In the genomic region with DNA sequence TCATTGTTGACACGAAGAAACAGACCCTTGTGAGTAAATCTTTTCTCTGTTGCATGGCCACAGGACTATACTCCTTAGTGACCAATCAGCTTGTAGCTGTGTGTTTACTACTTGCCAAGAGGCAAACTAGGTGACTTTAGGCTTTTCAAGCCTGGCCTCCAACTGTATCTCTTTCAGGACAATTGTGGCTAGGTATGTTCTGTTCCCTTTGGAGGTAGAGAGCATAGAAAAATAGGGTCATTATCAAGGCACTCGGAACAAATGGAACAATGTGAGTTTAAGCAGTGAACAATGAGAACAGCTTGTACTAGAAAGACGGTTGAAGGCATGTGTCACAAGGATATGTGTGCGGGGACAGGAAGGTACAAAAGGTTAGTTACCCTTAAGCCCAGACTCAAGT, we compare ENCODE assay signal across 20 cellular contexts. TPM values are rescaled to one million over a fixed set of nuclear protein-coding genes. Genes with fewer than 3 reads are reported as not detected.
DNase-seq lines count a peak whose midpoint lies in the region; ATAC-seq, FAIRE-seq and TF ChIP-seq lines count a peak whose summit lies in the region.
"Had no signal": no experiment of that assay in that cellular context is flagged by ENCODE, and none has a peak within 500 bp of the region (broad histone marks: within the 10 kb centered on the region; RNA-seq: fewer than 3 reads in every experiment).

No MANE protein-coding gene starts in this region.

- H3K27me3 ChIP-seq in right atrium auricular region: no peaks in the 10 kb centered on the region
- no peaks in the 10 kb centered on the region for H3K27me3 ChIP-seq in lower lobe of right lung (ENCODE audit: low read depth)
- no peaks in the 10 kb centered on the region for H3K27me3 ChIP-seq in upper lobe of right lung
- H3K27me3 ChIP-seq: BLaER1 had no signal

- H3K9me3 ChIP-seq in right atrium auricular region: no peaks in the 10 kb centered on the region
- no peaks in the 10 kb centered on the region for H3K9me3 ChIP-seq in lower lobe of right lung
- no peaks in the 10 kb centered on the region for H3K9me3 ChIP-seq in upper lobe of right lung
- H3K9me3 ChIP-seq in OCI-LY7 (ENCODE audit: low read length): no peaks in the 10 kb centered on the region
- H3K9me3 ChIP-seq: BLaER1, HAP-1 had no signal

- H3K79me2 ChIP-seq in OCI-LY7 (ENCODE audit: insufficient read depth, low read depth, low read length): no peaks in the 10 kb centered on the region

- POLR2A ChIA-PET in OCI-LY7 (lab: Charles Lee): interaction anchor here (0.5 kb wide), 1 partner anchor 1054 kb away, joined by 4 read pairs; no protein-coding TSS in a partner anchor

- no peaks in the 10 kb centered on the region for H3K9me2 ChIP-seq in OCI-LY7 (ENCODE audit: insufficient read depth, low read length)

- no peak overlapping the region for H3K27ac ChIP-seq in right atrium auricular region
- no peak overlapping the region for H3K27ac ChIP-seq in lower lobe of right lung
- H3K27ac ChIP-seq in upper lobe of right lung: no peak overlapping the region
- H3K27ac ChIP-seq in OCI-LY7 (ENCODE audit: low read depth, low read length, poor library complexity, severe bottlenecking): no peak overlapping the region
- H3K27ac ChIP-seq: BLaER1, GM23248, HL-60 had no signal

- no peaks in the 10 kb centered on the region for H3K36me3 ChIP-seq in right atrium auricular region
- peaks cover 47% of the 10 kb centered on the region for H3K36me3 ChIP-seq in lower lobe of right lung
- H3K36me3 ChIP-seq in upper lobe of right lung: peaks cover 18% of the 10 kb centered on the region
- H3K36me3 ChIP-seq in OCI-LY7 (ENCODE audit: insufficient read depth, low read length): peaks cover 10% of the 10 kb centered on the region; the same call in 1 of the 2 replicates
- H3K36me3 ChIP-seq: HAP-1 had no signal

- intact Hi-C loops in Right ventricle myocardium superior (cut with DNase I) (no loop called here), lower lobe of right lung (cut with DNase I) (no loop called here), upper lobe of right lung (cut with DNase I) (loop anchor here (10.0 kb wide), 1 partner anchor 52 kb away; the partner anchor contains the start of gene SLC46A2), OCI-LY7 (cut with micrococcal nuclease; ENCODE audit: unreplicated experiment) (no loop called here)

- H4K20me1 ChIP-seq in OCI-LY7 (ENCODE audit: insufficient read depth, low read length): no peaks in the 10 kb centered on the region
- H4K20me1 ChIP-seq: BLaER1 had no signal

- no peak for TF ChIP-seq POLR2A in GM12891 (IDR thresholded peaks at IDR 0.05; ENCODE audit: low read depth, low read length)

- CTCF ChIA-PET in OCI-LY7 (lab: Charles Lee; ENCODE audit: unreplicated experiment): interaction anchor here (1.3 kb wide), 1 partner anchor 61 kb away, joined by 4 read pairs; no protein-coding TSS in a partner anchor

- H3K4me1 ChIP-seq in right atrium auricular region (no peaks in the 10 kb centered on the region), lower lobe of right lung (peaks cover 36% of the 10 kb centered on the region), upper lobe of right lung (peaks cover 17% of the 10 kb centered on the region), OCI-LY7 (ENCODE audit: insufficient read depth, low read length, poor library complexity, severe bottlenecking) (peaks cover 5% of the 10 kb centered on the region)

- no peak for TF ChIP-seq CTCF in right atrium auricular region (IDR thresholded peaks at IDR 0.05)
- no peak for TF ChIP-seq CTCF in lower lobe of right lung (IDR thresholded peaks at IDR 0.05)
- no peak for TF ChIP-seq CTCF in upper lobe of right lung (IDR thresholded peaks at IDR 0.05)
- TF ChIP-seq CTCF in OCI-LY7 (conservative IDR thresholded peaks at IDR 0.05; ENCODE audit: low read length): no peak

- peak; percentile 42 for ATAC-seq in Right ventricle myocardium superior (ENCODE audit: poor library complexity)
- peak; percentile 6 to 22 for ATAC-seq in lower lobe of right lung
- ATAC-seq in upper lobe of right lung: peak; percentile 27

- no peak overlapping the region for H2AFZ ChIP-seq in OCI-LY7 (ENCODE audit: low read length)
- H2AFZ ChIP-seq: GM23248 had no signal

- no TSS peak for BruUV-seq in OCI-LY7 (replicated peaks; lab: Mats Ljungman, UMichigan)

- DNase-seq in Right ventricle myocardium superior (no peak), right atrium auricular region (ENCODE audit: low spot score) (no peak), GM12891 (ENCODE audit: insufficient read length, low spot score) (no peak), lower lobe of right lung (no peak), upper lobe of right lung (no peak), OCI-LY7 (ENCODE audit: low spot score) (no peak), T-helper 1 cell (no peak)
- DNase-seq: 8988T; Calu3; CD4-positive, alpha-beta memory T cell; DMS79 treated with DMSO at 0.1 percent for 48 hours; GF-D8; GM23248 had no signal

- peak; percentile 23 for FAIRE-seq in GM12891 (lab: Jason Lieb, UNC)

- no peak overlapping the region for H3K4me3 ChIP-seq in right atrium auricular region
- no peak overlapping the region for H3K4me3 ChIP-seq in lower lobe of right lung
- no peak overlapping the region for H3K4me3 ChIP-seq in upper lobe of right lung
- H3K4me3 ChIP-seq in OCI-LY7 (ENCODE audit: low read depth, low read length, poor library complexity, severe bottlenecking): no peak overlapping the region
- H3K4me3 ChIP-seq: BLaER1, GM23248, HAP-1 had no signal

- no peak overlapping the region for H3K4me2 ChIP-seq in OCI-LY7 (ENCODE audit: low read length)
- H3K4me2 ChIP-seq: BLaER1 had no signal

TF ChIP-seq in GM12891, 5 proteins besides CTCF, POLR2A, EP300 and RAD21:
- no peak for TF ChIP-seq POU2F2 (IDR thresholded peaks at IDR 0.05; ENCODE audit: low read depth, low read length)
- TF ChIP-seq SPI1 (IDR thresholded peaks at IDR 0.05; ENCODE audit: low read depth, low read length): no peak
- TF ChIP-seq POLR2AphosphoS5 (IDR thresholded peaks at IDR 0.05; ENCODE audit: low read depth, low read length): no peak
- no peak for TF ChIP-seq PAX5 (IDR thresholded peaks at IDR 0.05; ENCODE audit: insufficient read depth, low read length, severe bottlenecking)
- no peak for TF ChIP-seq TAF1 (IDR thresholded peaks at IDR 0.05; ENCODE audit: low read depth, low read length)

RNA-seq across cellular contexts. Expression of gene SLC46A2, which starts 48.1 kb away (rescaled TPM):
- not detected for total RNA-seq in Right ventricle myocardium superior
- total RNA-seq in right atrium auricular region: under 1 TPM in 1 of 2 donors, not detected in 1; 0.43 TPM
- polyA plus RNA-seq in GM12891 (2012; ENCODE audit: low read depth, missing spikeins): 0.03 TPM
- 13.7 TPM for total RNA-seq in lower lobe of right lung
- total RNA-seq in upper lobe of right lung: 17.0 TPM
- total RNA-seq in OCI-LY7 (2014; rRNA removed; shearing (Covaris generic)): not detected in 2 replicates
- not detected in 2 replicates for total RNA-seq in OCI-LY7 (2022)
- total RNA-seq: A673; Calu3; CD4-positive, alpha-beta memory T cell; GM23248; H4; HT1080 had no signal
- polyA plus RNA-seq: AG04450; CD4-positive, alpha-beta memory T cell; GM23248 had no signal

Comparison
In these comparisons a context has a peak if more than half of its experiments do, and no peak if none do; other contexts are left out.
1. RNA of gene SLC46A2, which starts 48.1 kb away (total RNA-seq): 17.0 TPM in upper lobe of right lung (single experiment) and 13.7 TPM in lower lobe of right lung (single experiment); 0.43 TPM in right atrium auricular region, not detected in Right ventricle myocardium superior (single experiment) and not detected in OCI-LY7; every median in the first group is over 10 times any median in the second.
2. Peak in every context shown above with its lines, with median percentiles within 50 percentile points of each other: ATAC-seq.